ENCODE assay signal across 8 cellular contexts in the genomic region with DNA sequence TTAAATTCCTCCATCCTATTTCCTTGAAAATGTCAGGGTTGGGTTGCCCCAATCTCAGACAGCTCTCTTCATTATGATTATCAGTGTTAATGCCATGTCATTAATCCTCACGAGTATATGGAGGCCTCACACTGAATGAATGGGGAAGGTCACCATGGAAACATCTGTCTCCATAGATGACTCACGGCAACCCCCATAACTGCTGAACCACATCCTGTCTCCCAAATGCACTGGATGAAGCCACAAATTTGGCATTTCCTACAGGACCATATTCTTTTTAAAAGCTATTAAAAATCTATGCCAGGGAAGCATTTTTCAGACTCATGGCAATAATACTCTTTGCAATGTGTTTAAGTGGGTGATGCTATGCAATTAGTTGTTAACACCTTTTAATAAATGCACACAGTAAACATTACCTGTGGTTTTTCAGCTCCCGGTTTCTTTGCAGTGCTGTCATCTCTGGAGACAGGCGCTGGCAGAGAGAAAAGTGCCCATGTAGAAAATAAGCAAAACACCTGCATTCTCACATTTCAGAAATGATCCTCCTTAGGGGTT.
DNase-seq lines count a peak whose midpoint lies in the region; TF ChIP-seq lines count a peak whose summit lies in the region.

No MANE protein-coding gene starts in this region.

- H3K27ac ChIP-seq in ovary, result no peak overlapping the region

- H3K27me3 Mint-ChIP-seq in CD14-positive monocyte (ENCODE audit: low read depth in 3 of 3), result no peaks in the 10 kb centered on the region

- intact Hi-C loops in CD14-positive monocyte (cut with micrococcal nuclease), result no loop called here
- intact Hi-C loops in ovary (cut with DNase I), result no loop called here

- H3K36me3 ChIP-seq in GM06990 (ENCODE audit: control insufficient read depth, insufficient read depth, low read length), result no peaks in the 10 kb centered on the region
- no peaks in the 10 kb centered on the region for H3K36me3 ChIP-seq in ovary

- H3K9me3 Mint-ChIP-seq in CD14-positive monocyte, result peaks cover 0 to 2% (median 0%) of the 10 kb centered on the region in 7 donors

- peak; percentile 25 for DNase-seq in GM06990 (ENCODE audit: extremely low read depth, insufficient read length)
- peak; percentile 81 for DNase-seq in H4 (ENCODE audit: low spot score)
- DNase-seq in MV-4-11 (lab: John Stamatoyannopoulos, UW), result peak; percentile 59
- peak; percentile 78 for DNase-seq in epidermal melanocyte (ENCODE audit: insufficient read length, low spot score)
- DNase-seq in CD14-positive monocyte (ENCODE audit: low spot score), result no peak
- DNase-seq in DMS79 (lab: John Stamatoyannopoulos, UW), result no peak
- no peak for DNase-seq in ovary
- DNase-seq in SKM-1 treated with dmso at 0.1 percent for 144 hours (lab: John Stamatoyannopoulos, UW; ENCODE audit: unreplicated experiment), result no peak

- TF ChIP-seq EP300 in ovary (IDR thresholded peaks at IDR 0.05), result no peak

- WGBS in ovary, 3 donors, result 45 to 55% (median 53%) methylated on average over 4 of the region's 4 CpGs

- no peak overlapping the region for H3K27ac Mint-ChIP-seq in CD14-positive monocyte

- no peak overlapping the region for H3K4me3 Mint-ChIP-seq in CD14-positive monocyte

- no peak for TF ChIP-seq CTCF in GM06990 (IDR thresholded peaks at IDR 0.05; ENCODE audit: insufficient read depth, low read length, poor library complexity, severe bottlenecking)
- TF ChIP-seq CTCF in CD14-positive monocyte (IDR thresholded peaks at IDR 0.05), result no peak
- no peak for TF ChIP-seq CTCF in ovary (IDR thresholded peaks at IDR 0.05)

- no peaks in the 10 kb centered on the region for H3K4me1 ChIP-seq in ovary (ENCODE audit: insufficient read depth)

- H3K9me3 ChIP-seq in ovary, result no peaks in the 10 kb centered on the region

- H3K4me3 ChIP-seq in GM06990 (replicated peaks; ENCODE audit: low read depth, low read length) (no peak overlapping the region), ovary (no peak overlapping the region)

- H3K36me3 Mint-ChIP-seq in CD14-positive monocyte, result no peaks in the 10 kb centered on the region

- no peaks in the 10 kb centered on the region for H3K27me3 ChIP-seq in GM06990 (replicated peaks; ENCODE audit: control insufficient read depth, insufficient read depth, low read length)
- H3K27me3 ChIP-seq in ovary, result no peaks in the 10 kb centered on the region

- TF ChIP-seq POLR2A in ovary (IDR thresholded peaks at IDR 0.05), result no peak

- H3K4me1 Mint-ChIP-seq in CD14-positive monocyte, result no peaks in the 10 kb centered on the region

Comparison
In these comparisons a context has a peak if more than half of its experiments do, and no peak if none do; other contexts are left out.
1. DNase-seq: peak in GM06990 (single experiment), H4 (single experiment), MV-4-11 (single experiment) and epidermal melanocyte (single experiment); none in CD14-positive monocyte (single experiment), DMS79 (single experiment), ovary (0 of 5) and SKM-1 treated with dmso at 0.1 percent for 144 hours (single experiment).